In the genomic region with DNA sequence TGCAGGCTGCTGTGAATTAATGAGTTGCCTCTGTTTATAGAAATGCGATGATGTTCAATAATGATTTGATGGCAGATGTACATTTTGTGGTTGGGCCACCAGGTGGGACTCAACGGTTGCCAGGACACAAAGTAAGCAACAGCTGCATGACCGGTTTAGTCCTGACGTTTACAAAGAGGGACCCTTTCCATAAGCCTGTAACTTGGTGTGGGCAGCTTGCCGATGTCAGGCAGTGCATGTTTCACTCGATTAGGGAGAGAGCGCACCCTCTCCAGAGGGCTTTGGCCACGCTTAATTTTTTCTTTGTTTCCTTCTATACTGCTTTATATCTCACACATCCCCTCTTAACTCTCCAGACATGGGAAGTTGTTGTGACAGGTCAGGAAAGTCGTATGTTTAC, we compare ENCODE assay signal across 1 cellular context.
TF ChIP-seq lines count a peak whose summit lies in the region.

No MANE protein-coding gene starts in this region.

TF ChIP-seq in H1, 55 proteins besides CTCF, POLR2A, EP300 and RAD21:
- no peak for TF ChIP-seq HDAC6 (IDR thresholded peaks at IDR 0.05; ENCODE audit: low read depth, low read length)
- TF ChIP-seq EGR1 (IDR thresholded peaks at IDR 0.05; ENCODE audit: borderline replicate concordance, low read depth, low read length), result no peak
- TF ChIP-seq BRCA1 (IDR thresholded peaks at IDR 0.05; ENCODE audit: low read depth, low read length), result no peak
- no peak for TF ChIP-seq SP1 (IDR thresholded peaks at IDR 0.05; ENCODE audit: low read depth, low read length)
- TF ChIP-seq RBBP5 (IDR thresholded peaks at IDR 0.05; ENCODE audit: borderline replicate concordance, low read depth, low read length), result no peak
- no peak for TF ChIP-seq TCF12 (IDR thresholded peaks at IDR 0.05; ENCODE audit: low read depth, low read length)
- no peak for TF ChIP-seq POU5F1 (IDR thresholded peaks at IDR 0.05; ENCODE audit: low read depth, low read length)
- TF ChIP-seq TAF7 (optimal IDR thresholded peaks at IDR 0.05; ENCODE audit: borderline replicate concordance, low read depth, low read length), result no peak
- no peak for TF ChIP-seq EZH2 (IDR thresholded peaks at IDR 0.05; ENCODE audit: low read depth, low read length, severe bottlenecking)
- no peak for TF ChIP-seq CBX8 (IDR thresholded peaks at IDR 0.05; ENCODE audit: borderline replicate concordance, low read depth, low read length)
- no peak for TF ChIP-seq KDM5A (IDR thresholded peaks at IDR 0.05; ENCODE audit: low read length)
- TF ChIP-seq CBX5 (IDR thresholded peaks at IDR 0.05; ENCODE audit: low read depth, low read length), result no peak
- TF ChIP-seq CHD2 (IDR thresholded peaks at IDR 0.05; ENCODE audit: low read length), result no peak
